In the genomic region with DNA sequence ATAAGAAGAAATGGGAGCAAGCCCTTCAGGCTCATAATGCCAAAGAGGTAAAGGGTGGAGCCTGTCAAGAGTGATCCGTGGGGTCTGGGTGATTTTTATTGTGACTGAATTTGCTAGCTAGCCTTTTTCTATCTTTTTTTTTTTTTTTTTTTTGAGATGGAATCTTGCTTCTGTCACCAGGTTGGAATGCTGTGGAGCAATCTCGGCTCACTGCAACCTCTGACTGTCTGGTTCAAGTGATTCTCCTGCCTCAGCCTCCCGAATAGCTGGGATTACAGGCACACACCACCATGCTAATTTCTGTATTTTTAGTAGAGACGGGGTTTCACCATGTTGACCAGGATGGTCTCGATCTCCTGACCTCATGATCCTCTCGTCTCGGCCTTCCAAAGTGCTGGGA, we compare ENCODE assay signal across 20 cellular contexts. TPM values are rescaled to one million over a fixed set of nuclear protein-coding genes. Genes with fewer than 3 reads are reported as not detected.
"Had no signal": no experiment of that assay in that cellular context is flagged by ENCODE, and none has a peak within 500 bp of the region (broad histone marks: within the 10 kb centered on the region; RNA-seq: fewer than 3 reads in every experiment).

No MANE protein-coding gene starts in this region.

- H3K36me3 Mint-ChIP-seq: activated naive CD8-positive, alpha-beta T cell treated with anti-CD3 and anti-CD28 coated beads for 36 hours; memory B cell; T-cell had no signal

- H3K27me3 Mint-ChIP-seq: stimulated activated naive CD8-positive, alpha-beta T cell treated with anti-CD3 and anti-CD28 coated beads, Interleukin-15, Interleukin-2, amounts not matched to agents 100 ng/mL and 50 ng/mL, for 24 hours had no signal

- H3K4me3 ChIP-seq: left lung, testis had no signal

- H3K9me3 ChIP-seq: left lung, testis had no signal

- H3K4me1 Mint-ChIP-seq: activated CD4-positive, alpha-beta memory T cell treated with anti-CD3 and anti-CD28 coated beads, Interleukin-2, amount 10 ng/mL, durations not matched to agents 7 days and 5 days; activated naive CD8-positive, alpha-beta T cell treated with anti-CD3 and anti-CD28 coated beads for 36 hours; central memory CD8-positive, alpha-beta T cell; memory B cell; nephron progenitor cell; T-cell had no signal

- H3K4me1 ChIP-seq: left lung had no signal

- H3K27ac ChIP-seq: left lung, testis, VCaP had no signal

- H3K36me3 ChIP-seq: left lung had no signal

- H3K27me3 ChIP-seq: left lung, testis had no signal

- DNase-seq: activated CD4-positive, alpha-beta memory T cell treated with anti-CD3 and anti-CD28 coated beads, Interleukin-2, amount 10 ng/mL, durations not matched to agents 7 days and 5 days; activated gamma-delta T cell treated with Interleukin-2 at 50 U/mL for 16 hours; activated naive CD8-positive, alpha-beta T cell treated with anti-CD3 and anti-CD28 coated beads for 36 hours; activated T-cell treated with anti-CD3 and anti-CD28 coated beads, Interleukin-2, amount 50 U/mL, for 48 hours; aorta; effector memory CD4-positive, alpha-beta T cell; foreskin melanocyte; left lung; nephron progenitor cell; stimulated activated CD4-positive, alpha-beta T cell treated with anti-CD3 and anti-CD28 coated beads, Interleukin-4, amount 100 ng/mL, for 24 hours; T-cell; T1000; testis had no signal

- H3K9me3 Mint-ChIP-seq: activated CD4-positive, alpha-beta memory T cell treated with anti-CD3 and anti-CD28 coated beads, Interleukin-2, amount 10 ng/mL, durations not matched to agents 7 days and 5 days; activated naive CD8-positive, alpha-beta T cell treated with anti-CD3 and anti-CD28 coated beads for 36 hours; central memory CD8-positive, alpha-beta T cell; memory B cell; nephron progenitor cell; stimulated activated naive CD8-positive, alpha-beta T cell treated with anti-CD3 and anti-CD28 coated beads, Interleukin-15, Interleukin-2, amounts not matched to agents 100 ng/mL and 50 ng/mL, for 24 hours; T-cell had no signal

- ATAC-seq: left lung, T-cell had no signal

- H3K27ac Mint-ChIP-seq: activated CD4-positive, alpha-beta memory T cell treated with anti-CD3 and anti-CD28 coated beads, Interleukin-2, amount 10 ng/mL, durations not matched to agents 7 days and 5 days; activated naive CD8-positive, alpha-beta T cell treated with anti-CD3 and anti-CD28 coated beads for 36 hours; memory B cell; nephron progenitor cell; stimulated activated naive CD8-positive, alpha-beta T cell treated with anti-CD3 and anti-CD28 coated beads, Interleukin-15, Interleukin-2, amounts not matched to agents 100 ng/mL and 50 ng/mL, for 24 hours; T-cell had no signal

- H3K4me3 Mint-ChIP-seq: activated CD4-positive, alpha-beta memory T cell treated with anti-CD3 and anti-CD28 coated beads, Interleukin-2, amount 10 ng/mL, durations not matched to agents 7 days and 5 days; activated naive CD8-positive, alpha-beta T cell treated with anti-CD3 and anti-CD28 coated beads for 36 hours; central memory CD8-positive, alpha-beta T cell; memory B cell; nephron progenitor cell; stimulated activated naive CD8-positive, alpha-beta T cell treated with anti-CD3 and anti-CD28 coated beads, Interleukin-15, Interleukin-2, amounts not matched to agents 100 ng/mL and 50 ng/mL, for 24 hours; T-cell had no signal

RNA-seq across cellular contexts. Expression of a gene that starts 29.1 kb away (rescaled TPM):
- total RNA-seq: activated CD4-positive, alpha-beta memory T cell treated with anti-CD3 and anti-CD28 coated beads, Interleukin-2, amount 10 ng/mL, durations not matched to agents 7 days and 5 days; activated naive CD8-positive, alpha-beta T cell treated with anti-CD3 and anti-CD28 coated beads for 36 hours; epithelial cell of proximal tubule; omental fat pad; T-cell had no signal
- polyA plus RNA-seq: aorta, urinary bladder had no signal

RNA-seq across cellular contexts. Expression of a gene that starts 47.1 kb away (rescaled TPM):
- total RNA-seq: epithelial cell of proximal tubule had no signal
- polyA plus RNA-seq: aorta had no signal
